Comparison of ENCODE assay signal across 25 cellular contexts in the genomic region with DNA sequence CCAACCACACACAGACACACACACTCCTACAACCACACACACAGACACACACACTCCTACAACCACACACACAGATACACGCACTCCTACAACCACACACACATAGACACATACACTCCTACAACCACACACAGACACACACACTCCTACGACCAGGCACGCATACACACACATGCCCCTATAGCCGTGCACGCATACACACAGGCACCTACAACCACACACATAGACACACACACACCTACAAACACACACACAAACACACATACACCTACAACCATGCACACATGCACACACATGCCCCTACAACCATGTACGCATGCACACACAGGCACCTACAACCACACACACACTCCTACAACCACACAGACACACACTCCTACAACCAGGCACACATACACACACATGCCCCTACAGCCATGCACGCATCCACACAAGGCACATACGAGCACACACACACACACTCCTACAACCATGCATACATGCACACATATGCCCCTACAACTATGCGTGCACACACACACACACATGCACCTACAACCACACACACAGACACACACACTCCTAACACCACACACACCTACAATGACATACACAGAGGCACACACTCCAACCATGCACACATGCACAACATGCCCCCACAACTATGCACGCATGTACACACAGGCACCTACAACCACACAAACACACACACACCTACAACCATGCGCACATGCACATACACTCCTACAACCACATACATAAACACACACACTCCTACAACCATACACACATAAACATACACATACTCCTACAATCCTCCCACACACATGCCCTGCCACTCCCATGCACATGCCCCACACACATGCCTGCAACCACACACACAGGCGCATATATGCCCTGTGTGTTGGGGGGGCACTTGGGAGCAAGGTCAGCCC. TPM values are rescaled to one million over a fixed set of nuclear protein-coding genes. Genes with fewer than 3 reads are reported as not detected.
DNase-seq lines count a peak whose midpoint lies in the region; ATAC-seq, FAIRE-seq and TF ChIP-seq lines count a peak whose summit lies in the region.
"Had no signal": no experiment of that assay in that cellular context is flagged by ENCODE, and none has a peak within 500 bp of the region (broad histone marks: within the 10 kb centered on the region; RNA-seq: fewer than 3 reads in every experiment).

No MANE protein-coding gene starts in this region.

- FAIRE-seq in GM12891 (lab: Jason Lieb, UNC) (peak; percentile 48), HTR-8/SVneo (lab: Jason Lieb, UNC) (peak; percentile 95)
- FAIRE-seq: A204.1, G401.6 had no signal

- H3K9me3 ChIP-seq in endodermal cell (ENCODE audit: control insufficient read depth, low read length), result peaks cover 12% of the 10 kb centered on the region

- no peak overlapping the region for H3K27ac ChIP-seq in endodermal cell (ENCODE audit: low read depth, low read length)
- H3K27ac ChIP-seq: BLaER1, KMS-11 had no signal

- no peak for DNase-seq in GM12891 (ENCODE audit: insufficient read length, low spot score)
- no peak for DNase-seq in HTR-8/SVneo (ENCODE audit: insufficient read length, low spot score)
- DNase-seq in endodermal cell, result peak; percentile 27
- DNase-seq in osteocyte (ENCODE audit: extremely low spot score, unreplicated experiment), result peak; percentile 27
- DNase-seq in T-helper 9 cell, result no peak
- no peak for DNase-seq in cerebellar cortex (ENCODE audit: low spot score)
- no peak for DNase-seq in EL
- DNase-seq: CD4-positive, CD25-positive, alpha-beta regulatory T cell; MM.1S; NCI-H1417 treated with DMSO at 0.1 percent for 48 hours; NCI-H1694 treated with DMSO at 0.1 percent for 48 hours; NCI-H2081; NCI-H2227 treated with DMSO at 0.1 percent for 48 hours; NCI-H526 treated with DMSO at 0.1 percent for 48 hours; RPMI8226; SHP77 had no signal

- peaks cover 14% of the 10 kb centered on the region for H3K9me3 Mint-ChIP-seq in endodermal cell
- H3K9me3 Mint-ChIP-seq in osteocyte (ENCODE audit: unreplicated experiment), result peaks cover 8% of the 10 kb centered on the region

- TF ChIP-seq POLR2A in GM12891 (IDR thresholded peaks at IDR 0.05; ENCODE audit: low read depth, low read length), result no peak

- peaks cover 3% of the 10 kb centered on the region for H3K27me3 Mint-ChIP-seq in endodermal cell (ENCODE audit: insufficient read depth)
- no peaks in the 10 kb centered on the region for H3K27me3 Mint-ChIP-seq in osteocyte (ENCODE audit: unreplicated experiment)
- H3K27me3 Mint-ChIP-seq: CD4-positive, CD25-positive, alpha-beta regulatory T cell had no signal

- H3K4me1 Mint-ChIP-seq in endodermal cell (no peaks in the 10 kb centered on the region), osteocyte (ENCODE audit: unreplicated experiment) (no peaks in the 10 kb centered on the region)
- H3K4me1 Mint-ChIP-seq: CD4-positive, CD25-positive, alpha-beta regulatory T cell had no signal

- 90 to 91% methylated on average over 2 to 12 of the region's 12 CpGs for WGBS in endodermal cell (ENCODE audit: insufficient coverage in 1 of 2, insufficient read length in 1 of 2), 2 experiments

- H3K9ac ChIP-seq in endodermal cell (ENCODE audit: extremely low read depth, low read length, poor library complexity, severe bottlenecking), result no peak overlapping the region
- H3K9ac ChIP-seq: BLaER1, KMS-11 had no signal

- H3K4me3 ChIP-seq in endodermal cell (ENCODE audit: low read length), result no peak overlapping the region
- H3K4me3 ChIP-seq: BLaER1 had no signal

- ATAC-seq in GM21717 (IDR thresholded peaks at IDR 0.05; ENCODE audit: unreplicated experiment), result no peak

- H3K36me3 Mint-ChIP-seq in endodermal cell (ENCODE audit: low read depth) (no peaks in the 10 kb centered on the region), osteocyte (ENCODE audit: unreplicated experiment) (no peaks in the 10 kb centered on the region)

- TF ChIP-seq CTCF in endodermal cell (conservative IDR thresholded peaks at IDR 0.05), result no peak
- no peak for TF ChIP-seq CTCF in osteocyte (IDR thresholded peaks at IDR 0.05)

- no peaks in the 10 kb centered on the region for H3K36me3 ChIP-seq in endodermal cell (ENCODE audit: control insufficient read depth, insufficient read depth, low read length)
- H3K36me3 ChIP-seq: BLaER1 had no signal

- H3K4me3 Mint-ChIP-seq in endodermal cell (no peak overlapping the region), osteocyte (ENCODE audit: unreplicated experiment) (no peak overlapping the region)
- H3K4me3 Mint-ChIP-seq: CD4-positive, CD25-positive, alpha-beta regulatory T cell had no signal

- no peaks in the 10 kb centered on the region for H3K4me1 ChIP-seq in endodermal cell (ENCODE audit: control insufficient read depth, insufficient read depth, low read length)

- H3K27ac Mint-ChIP-seq in endodermal cell, result no peak overlapping the region
- no peak overlapping the region for H3K27ac Mint-ChIP-seq in osteocyte (ENCODE audit: unreplicated experiment)
- H3K27ac Mint-ChIP-seq: CD4-positive, CD25-positive, alpha-beta regulatory T cell had no signal

- H3K27me3 ChIP-seq in endodermal cell (ENCODE audit: control insufficient read depth, insufficient read depth, low read length, poor library complexity, severe bottlenecking), result no peaks in the 10 kb centered on the region
- H3K27me3 ChIP-seq: BLaER1 had no signal

TF ChIP-seq in GM12891, 5 proteins besides CTCF, POLR2A, EP300 and RAD21:
- TF ChIP-seq SPI1 (IDR thresholded peaks at IDR 0.05; ENCODE audit: low read depth, low read length) (no peak), POU2F2 (IDR thresholded peaks at IDR 0.05; ENCODE audit: low read depth, low read length) (no peak), POLR2AphosphoS5 (IDR thresholded peaks at IDR 0.05; ENCODE audit: low read depth, low read length) (no peak), TAF1 (IDR thresholded peaks at IDR 0.05; ENCODE audit: low read depth, low read length) (no peak), PAX5 (IDR thresholded peaks at IDR 0.05; ENCODE audit: insufficient read depth, low read length, severe bottlenecking) (no peak)

RNA-seq across cellular contexts. Expression of gene TEX51, which starts 19.1 kb away (rescaled TPM):
- polyA plus RNA-seq in GM12891 (2012; ENCODE audit: low read depth, missing spikeins), result not detected
- total RNA-seq in endodermal cell (not detected), osteocyte (not detected in 2 replicates)
- polyA plus RNA-seq in endodermal cell (2013, experiment 1 of 2), result not detected
- not detected for polyA plus RNA-seq in endodermal cell (2013, experiment 2 of 2)
- total RNA-seq: CD4-positive, CD25-positive, alpha-beta regulatory T cell; H4; HT1080; NCI-H460 had no signal
- polyA plus RNA-seq: AG04450; CD4-positive, CD25-positive, alpha-beta regulatory T cell had no signal

Comparison
In these comparisons a context has a peak if more than half of its experiments do, and no peak if none do; other contexts are left out.
1. DNase-seq: peak in endodermal cell (single experiment) and osteocyte (single experiment); none in GM12891 (single experiment), HTR-8/SVneo (single experiment), T-helper 9 cell (single experiment), cerebellar cortex (single experiment) and EL (single experiment).